1 cellular context compared by ENCODE assay signal in the genomic region with DNA sequence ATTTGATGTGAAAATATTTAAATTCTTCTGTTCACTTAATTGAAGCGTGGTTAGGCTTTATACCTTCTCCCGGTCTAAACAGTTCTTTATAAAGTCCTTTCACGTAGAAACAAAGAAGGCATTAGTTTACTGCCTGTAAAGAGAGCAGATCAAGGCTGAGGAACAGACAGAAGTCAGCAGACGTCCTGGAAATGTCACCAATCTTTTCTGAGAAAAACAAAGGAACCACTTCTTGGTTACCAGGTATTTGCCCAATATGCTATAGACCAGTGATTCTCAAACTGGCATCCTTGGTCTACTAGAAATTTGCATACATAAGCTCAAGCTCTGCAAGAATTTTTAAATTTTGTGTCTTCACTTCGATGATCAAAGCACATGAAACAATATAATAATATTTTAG.
TF ChIP-seq lines count a peak whose summit lies in the region.

No MANE protein-coding gene starts in this region.

TF ChIP-seq in SK-N-SH, 30 proteins besides CTCF, POLR2A, EP300 and RAD21 (continued from another document):
- TF ChIP-seq, protein P1, sequence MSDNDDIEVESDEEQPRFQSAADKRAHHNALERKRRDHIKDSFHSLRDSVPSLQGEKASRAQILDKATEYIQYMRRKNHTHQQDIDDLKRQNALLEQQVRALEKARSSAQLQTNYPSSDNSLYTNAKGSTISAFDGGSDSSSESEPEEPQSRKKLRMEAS (IDR thresholded peaks at IDR 0.05; ENCODE audit: low read depth): no peak
- TF ChIP-seq NRF1 (IDR thresholded peaks at IDR 0.05; ENCODE audit: low read depth, low read length) (no peak), MXI1 (IDR thresholded peaks at IDR 0.05; ENCODE audit: low read depth, low read length) (no peak), YY1 (IDR thresholded peaks at IDR 0.05; ENCODE audit: low read depth) (no peak), RXRA (IDR thresholded peaks at IDR 0.05; ENCODE audit: borderline replicate concordance, low read depth) (no peak)
- TF ChIP-seq, protein P2, sequence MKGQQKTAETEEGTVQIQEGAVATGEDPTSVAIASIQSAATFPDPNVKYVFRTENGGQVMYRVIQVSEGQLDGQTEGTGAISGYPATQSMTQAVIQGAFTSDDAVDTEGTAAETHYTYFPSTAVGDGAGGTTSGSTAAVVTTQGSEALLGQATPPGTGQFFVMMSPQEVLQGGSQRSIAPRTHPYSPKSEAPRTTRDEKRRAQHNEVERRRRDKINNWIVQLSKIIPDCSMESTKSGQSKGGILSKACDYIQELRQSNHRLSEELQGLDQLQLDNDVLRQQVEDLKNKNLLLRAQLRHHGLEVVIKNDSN (IDR thresholded peaks at IDR 0.05; ENCODE audit: borderline replicate concordance, low read depth): no peak
TF ChIP-seq in SK-N-SH: peak in this region for 0.
